Comparison of ENCODE assay signal across 7 cellular contexts in genomic region chr18:1663879-1664705, GRCh38.
DNase-seq lines count a peak whose midpoint lies in the region; ATAC-seq lines count a peak whose summit lies in the region.

No MANE protein-coding gene starts in this region.

- no peak overlapping the region for H3K4me3 Mint-ChIP-seq in activated T-helper 17 cell treated with anti-CD3 and anti-CD28 coated beads, Interleukin-2, amount 50 U/mL, for 72 hours

- no peaks in the 10 kb centered on the region for H3K36me3 Mint-ChIP-seq in activated T-helper 17 cell treated with anti-CD3 and anti-CD28 coated beads, Interleukin-2, amount 50 U/mL, for 72 hours (ENCODE audit: low read depth)

- intact Hi-C loops in left ventricle myocardium superior (cut with micrococcal nuclease), result no loop called here

- DNase-seq in ELF-1 (ENCODE audit: low read depth, low spot score) (peak; percentile 70), KG1 (lab: John Stamatoyannopoulos, UW) (peak; percentile 44), left ventricle myocardium superior (peak; percentile 64)
- DNase-seq in activated CD4-positive, alpha-beta T cell treated with anti-CD3 and anti-CD28 coated beads, Interleukin-2, amount 50 U/mL, for 48 hours, result peak; percentile 39 to 44
- DNase-seq in stimulated activated CD4-positive, alpha-beta T cell treated with anti-CD3 and anti-CD28 coated beads, Interleukin-4, amount 100 ng/mL, for 48 hours (ENCODE audit: low read depth in 2 of 2), result peak; percentile 16 to 33

- H3K4me1 Mint-ChIP-seq in activated T-helper 17 cell treated with anti-CD3 and anti-CD28 coated beads, Interleukin-2, amount 50 U/mL, for 72 hours, result no peaks in the 10 kb centered on the region

- no peaks in the 10 kb centered on the region for H3K27me3 Mint-ChIP-seq in activated T-helper 17 cell treated with anti-CD3 and anti-CD28 coated beads, Interleukin-2, amount 50 U/mL, for 72 hours

- peaks cover 2% of the 10 kb centered on the region for H3K9me3 Mint-ChIP-seq in activated T-helper 17 cell treated with anti-CD3 and anti-CD28 coated beads, Interleukin-2, amount 50 U/mL, for 72 hours

- H3K27ac Mint-ChIP-seq in activated T-helper 17 cell treated with anti-CD3 and anti-CD28 coated beads, Interleukin-2, amount 50 U/mL, for 72 hours, result no peak overlapping the region

- ATAC-seq in GM19397 (IDR thresholded peaks at IDR 0.05; ENCODE audit: unreplicated experiment) (peak; percentile 75), left ventricle myocardium superior (peak; percentile 8)
- ATAC-seq in activated T-helper 17 cell treated with anti-CD3 and anti-CD28 coated beads, Interleukin-2, amount 50 U/mL, for 72 hours (replicated peaks), result no peak
